ENCODE assay signal across 19 cellular contexts in the genomic region with DNA sequence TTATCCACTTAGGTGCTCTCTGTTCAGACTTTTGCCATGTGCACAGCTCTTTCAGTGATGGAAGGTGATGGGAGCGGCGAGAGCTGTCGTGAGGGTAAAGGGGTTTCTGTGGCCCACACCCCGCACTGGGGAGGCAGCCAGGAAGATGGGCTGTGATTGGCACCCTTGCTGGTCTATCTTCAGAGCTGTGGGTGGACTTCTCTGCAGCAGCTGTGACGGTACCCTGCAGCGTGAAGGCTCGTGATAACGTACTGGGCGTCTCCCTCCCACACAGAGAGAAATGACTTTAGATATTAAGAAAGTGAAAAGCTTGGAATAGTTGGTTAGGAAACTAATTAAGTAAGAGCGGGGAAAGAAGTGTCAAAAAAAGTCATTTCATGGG. TPM values are rescaled to one million over a fixed set of nuclear protein-coding genes. Genes with fewer than 3 reads are reported as not detected.
DNase-seq lines count a peak whose midpoint lies in the region; ATAC-seq and TF ChIP-seq lines count a peak whose summit lies in the region.
"Had no signal": no experiment of that assay in that cellular context is flagged by ENCODE, and none has a peak within 500 bp of the region (broad histone marks: within the 10 kb centered on the region; RNA-seq: fewer than 3 reads in every experiment).

No MANE protein-coding gene starts in this region.

- H3K27ac ChIP-seq in angular gyrus (ENCODE audit: low read depth, low read length): peak overlapping the region; percentile 49
- H3K27ac ChIP-seq in right lobe of liver: peak overlapping the region in 2 of 3 donors; percentile 13 to 15
- H3K27ac ChIP-seq in Karpas-422 (ENCODE audit: low read length): no peak overlapping the region
- H3K27ac ChIP-seq in coronary artery: no peak overlapping the region
- H3K27ac ChIP-seq: hepatocyte had no signal

- peaks cover 0 to 6% (median 0%) of the 10 kb centered on the region in 4 donors for H3K36me3 ChIP-seq in right lobe of liver
- no peaks in the 10 kb centered on the region for H3K36me3 ChIP-seq in Karpas-422 (ENCODE audit: insufficient read depth, low read length)

- H3K4me1 ChIP-seq in right lobe of liver (peaks cover 0 to 30% (median 13%) of the 10 kb centered on the region in 4 donors), Karpas-422 (ENCODE audit: low read length) (peaks cover 5% of the 10 kb centered on the region; the same call in 1 of the 2 replicates)
- H3K4me1 ChIP-seq: HAP-1 had no signal

- no peaks in the 10 kb centered on the region for H3K36me3 Mint-ChIP-seq in activated T-cell treated with anti-CD3 and anti-CD28 coated beads, Interleukin-2, amount 50 U/mL, for 72 hours (ENCODE audit: insufficient read depth in 2 of 2)
- H3K36me3 Mint-ChIP-seq in type B pancreatic cell: peaks cover 21% of the 10 kb centered on the region

- H3K27me3 ChIP-seq in right lobe of liver (no peaks in the 10 kb centered on the region), Karpas-422 (ENCODE audit: low read length) (no peaks in the 10 kb centered on the region)
- H3K27me3 ChIP-seq: esophagus squamous epithelium, hepatocyte had no signal

- peaks cover 30% of the 10 kb centered on the region for H3K4me1 Mint-ChIP-seq in activated T-cell treated with anti-CD3 and anti-CD28 coated beads, Interleukin-2, amount 50 U/mL, for 72 hours (ENCODE audit: low read depth)
- H3K4me1 Mint-ChIP-seq in type B pancreatic cell (ENCODE audit: unreplicated experiment): peaks cover 42% of the 10 kb centered on the region

- intact Hi-C loops in right lobe of liver (cut with DNase I): no loop called here

- peaks cover 41% of the 10 kb centered on the region for H4K20me1 ChIP-seq in Karpas-422 (ENCODE audit: insufficient read depth, low read depth, low read length)

- peak overlapping the region; percentile 73 for H3K27ac Mint-ChIP-seq in activated T-cell treated with anti-CD3 and anti-CD28 coated beads, Interleukin-2, amount 50 U/mL, for 72 hours
- peak overlapping the region; percentile 34 for H3K27ac Mint-ChIP-seq in type B pancreatic cell

- WGBS in right lobe of liver (ENCODE audit: insufficient coverage, low coverage, low lambda C conversion rate, missing lambda C conversion rate): 91% methylated on average over 9 of the region's 10 CpGs

- H2AFZ ChIP-seq in Karpas-422 (ENCODE audit: low read length): no peak overlapping the region
- H2AFZ ChIP-seq: hepatocyte had no signal

- no peak overlapping the region for H3K4me2 ChIP-seq in Karpas-422 (ENCODE audit: low read depth, low read length, poor library complexity, severe bottlenecking)
- H3K4me2 ChIP-seq: hepatocyte had no signal

- H3K9me3 ChIP-seq in right lobe of liver (no peaks in the 10 kb centered on the region), Karpas-422 (ENCODE audit: low read length) (no peaks in the 10 kb centered on the region)
- H3K9me3 ChIP-seq: esophagus squamous epithelium, HAP-1 had no signal

- no peaks in the 10 kb centered on the region for H3K9me3 Mint-ChIP-seq in activated T-cell treated with anti-CD3 and anti-CD28 coated beads, Interleukin-2, amount 50 U/mL, for 72 hours
- no peaks in the 10 kb centered on the region for H3K9me3 Mint-ChIP-seq in type B pancreatic cell
- H3K9me3 Mint-ChIP-seq: naive thymus-derived CD8-positive, alpha-beta T cell had no signal

- TF ChIP-seq CTCF in right lobe of liver (IDR thresholded peaks at IDR 0.05): no peak
- no peak for TF ChIP-seq CTCF in type B pancreatic cell (conservative IDR thresholded peaks at IDR 0.05)
- TF ChIP-seq CTCF in coronary artery (IDR thresholded peaks at IDR 0.05): no peak

- no peak for ATAC-seq in activated T-cell treated with anti-CD3 and anti-CD28 coated beads, Interleukin-2, amount 50 U/mL, for 72 hours (replicated peaks in 1 of 2)
- no peak for ATAC-seq in right lobe of liver
- no peak for ATAC-seq in GM18909 (IDR thresholded peaks at IDR 0.05; ENCODE audit: poor library complexity, unreplicated experiment)
- ATAC-seq: naive thymus-derived CD8-positive, alpha-beta T cell had no signal

- H3K9ac ChIP-seq in Karpas-422 (ENCODE audit: low read length): no peak overlapping the region

- H3K9me2 ChIP-seq in Karpas-422 (replicated peaks; ENCODE audit: insufficient read depth, low read length): no peaks in the 10 kb centered on the region

- no peaks in the 10 kb centered on the region for H3K79me2 ChIP-seq in Karpas-422 (ENCODE audit: low read length)

- H3K4me3 Mint-ChIP-seq in activated T-cell treated with anti-CD3 and anti-CD28 coated beads, Interleukin-2, amount 50 U/mL, for 72 hours: no peak overlapping the region
- peak overlapping the region; percentile 61 for H3K4me3 Mint-ChIP-seq in type B pancreatic cell
- H3K4me3 Mint-ChIP-seq: activated CD4-positive, alpha-beta T cell treated with anti-CD3 and anti-CD28 coated beads for 36 hours; naive thymus-derived CD8-positive, alpha-beta T cell had no signal

- no peak for TF ChIP-seq POLR2A in right lobe of liver (IDR thresholded peaks at IDR 0.05)

- H3K4me3 ChIP-seq in right lobe of liver (no peak overlapping the region), Karpas-422 (ENCODE audit: low read length) (no peak overlapping the region), coronary artery (no peak overlapping the region)
- H3K4me3 ChIP-seq: esophagus squamous epithelium, HAP-1, hepatocyte had no signal

- no peaks in the 10 kb centered on the region for H3K27me3 Mint-ChIP-seq in activated T-cell treated with anti-CD3 and anti-CD28 coated beads, Interleukin-2, amount 50 U/mL, for 72 hours (ENCODE audit: low read depth)
- no peaks in the 10 kb centered on the region for H3K27me3 Mint-ChIP-seq in type B pancreatic cell
- H3K27me3 Mint-ChIP-seq: activated CD4-positive, alpha-beta T cell treated with anti-CD3 and anti-CD28 coated beads for 36 hours; naive thymus-derived CD8-positive, alpha-beta T cell had no signal

- no peak for DNase-seq in activated T-cell treated with anti-CD3 and anti-CD28 coated beads, Interleukin-2, amount 50 U/mL, for 72 hours
- no peak for DNase-seq in activated T-cell treated with anti-CD3 and anti-CD28 coated beads, Interleukin-2, amount 50 U/mL, for 1 hour
- peak in 1 of 3 donors; percentile 41 for DNase-seq in right lobe of liver
- no peak for DNase-seq in type B pancreatic cell (ENCODE audit: extremely low spot score, unreplicated experiment)
- DNase-seq in Karpas-422: no peak
- DNase-seq in coronary artery (ENCODE audit: low spot score): no peak
- DNase-seq: ACHN; activated CD4-positive, alpha-beta T cell treated with anti-CD3 and anti-CD28 coated beads for 36 hours; activated T-cell treated with anti-CD3 and anti-CD28 coated beads, Interleukin-2, amount 50 U/mL, for 48 hours; DMS 273 treated with DMSO at 0.1 percent for 48 hours; esophagus squamous epithelium; retina; stimulated activated CD4-positive, alpha-beta T cell treated with anti-CD3 and anti-CD28 coated beads, Interleukin-4, amount 100 ng/mL, for 24 hours; SW 1271 had no signal

RNA-seq across cellular contexts. Expression of gene MPRIP, which starts 45.8 kb away (rescaled TPM):
- 100 to 1,000 TPM; 110 to 128 TPM for total RNA-seq in activated T-cell treated with anti-CD3 and anti-CD28 coated beads, Interleukin-2, amount 50 U/mL, for 72 hours
- total RNA-seq in right lobe of liver (10 to 100 TPM; 39.0 to 97.6 (median 76.7) TPM), type B pancreatic cell (ENCODE audit: low replicate concordance) (275 and 367 TPM in 2 replicates)
- 44.1 and 49.3 TPM in 2 replicates for total RNA-seq in Karpas-422 (2014; rRNA removed; shearing (Covaris generic); ENCODE audit: low replicate concordance)

Comparison
In these comparisons a context has a peak if more than half of its experiments do, and no peak if none do; other contexts are left out.
1. H3K27ac ChIP-seq: peak in angular gyrus (single experiment) and right lobe of liver (2 of 3); none in Karpas-422 (single experiment) and coronary artery (0 of 2).